Comparison of ENCODE assay signal across 23 cellular contexts in genomic region chr5:44257221-44257620, GRCh38.
"Had no signal": no experiment of that assay in that cellular context is flagged by ENCODE, and none has a peak within 500 bp of the region (broad histone marks: within the 10 kb centered on the region; RNA-seq: fewer than 3 reads in every experiment).

No MANE protein-coding gene starts in this region.

- H3K9ac ChIP-seq: SK-N-SH had no signal

- H3K27ac ChIP-seq: HL-60, SJSA1 had no signal

- DNase-seq: KBM-7, MV-4-11, NCI-H1048, NCI-H1105 treated with DMSO at 0.1 percent for 48 hours, NCI-H1417 treated with DMSO at 0.1 percent for 48 hours, NCI-H146, NCI-H1694 treated with DMSO at 0.1 percent for 48 hours, NCI-H1930, NCI-H2081, NCI-H2171, NCI-H226, NCI-H446, NCI-H510A, NCI-H524 treated with DMSO at 0.1 percent for 48 hours, NCI-H69, NCI-H774, Right ventricle myocardium superior, RPMI8226, SIG-M5, SK-N-SH, SW 1271 had no signal

- H3K36me3 ChIP-seq: SJSA1 had no signal

- H3K9me3 ChIP-seq: SJSA1, SK-N-SH had no signal

- H3K27me3 ChIP-seq: SJSA1 had no signal

- H3K4me3 ChIP-seq: SJSA1 had no signal

- H3K4me1 ChIP-seq: SJSA1 had no signal

- H3K4me2 ChIP-seq: SK-N-SH had no signal
